Comparison of ENCODE assay signal across 11 cellular contexts in the genomic region with DNA sequence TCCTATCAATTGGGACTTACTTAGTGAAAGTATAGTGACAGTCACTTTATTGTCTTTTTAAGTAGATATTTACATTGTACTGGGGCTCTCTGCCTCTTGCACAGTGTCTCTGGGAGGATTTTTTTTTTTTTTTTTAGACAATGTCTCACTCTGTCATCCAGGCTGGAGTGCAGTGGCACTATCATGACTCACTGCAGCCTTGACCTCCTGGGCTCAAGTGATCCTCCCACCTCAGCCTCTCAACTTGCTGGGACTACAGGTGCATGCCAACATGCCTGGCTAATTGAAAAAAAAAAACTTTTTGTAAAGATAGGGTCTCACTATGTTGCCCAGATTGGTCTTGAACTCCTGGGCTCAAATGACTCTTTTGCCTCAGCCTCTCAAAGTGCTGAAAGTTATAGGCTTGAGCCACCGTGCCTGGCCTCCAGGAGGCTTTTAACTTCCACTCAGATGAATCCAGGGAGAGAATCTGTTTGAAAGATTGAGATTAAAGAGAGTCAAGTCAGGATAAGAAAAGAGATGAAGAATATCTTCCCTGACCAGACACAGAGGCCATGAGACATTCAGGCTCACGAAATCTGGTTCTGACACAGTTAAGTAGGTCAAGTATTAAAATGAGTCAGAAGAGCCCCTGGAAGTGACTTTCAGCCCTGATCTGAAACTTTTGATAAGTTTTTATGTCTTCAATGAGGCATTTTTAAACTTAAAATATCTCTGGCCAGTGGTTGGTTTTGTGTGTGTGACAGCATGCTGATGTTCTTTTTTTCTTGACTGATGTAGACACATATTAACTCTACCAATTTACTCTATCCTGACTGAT. TPM values are rescaled to one million over a fixed set of nuclear protein-coding genes. Genes with fewer than 3 reads are reported as not detected.
DNase-seq lines count a peak whose midpoint lies in the region; ATAC-seq and TF ChIP-seq lines count a peak whose summit lies in the region.
"Had no signal": no experiment of that assay in that cellular context is flagged by ENCODE, and none has a peak within 500 bp of the region (broad histone marks: within the 10 kb centered on the region; RNA-seq: fewer than 3 reads in every experiment).

No MANE protein-coding gene starts in this region.

- POLR2A ChIA-PET in CD4-positive, alpha-beta T cell (lab: Charles Lee): no interaction called here

- H3K4me3 Mint-ChIP-seq in activated T-cell treated with anti-CD3 and anti-CD28 coated beads, Interleukin-2, amount 50 U/mL, for 72 hours: peak overlapping the region; percentile 12 to 40
- H3K4me3 Mint-ChIP-seq in CD4-positive, alpha-beta T cell: no peak overlapping the region

- WGBS in spleen, 5 donors: 58 to 78% (median 69%) methylated on average over 2 of the region's 2 CpGs

- DNase-seq in GM13976 (ENCODE audit: low spot score) (peak; percentile 56), left lobe of liver (ENCODE audit: low spot score) (no peak), ecto neural progenitor cell (ENCODE audit: low spot score) (no peak), spleen (no peak)
- peak; percentile 9 to 12 for DNase-seq in activated T-cell treated with anti-CD3 and anti-CD28 coated beads, Interleukin-2, amount 50 U/mL, for 72 hours
- no peak for DNase-seq in CD4-positive, alpha-beta T cell
- DNase-seq: foreskin melanocyte, nucleus accumbens had no signal

- TF ChIP-seq POLR2A in spleen (IDR thresholded peaks at IDR 0.05): no peak

- H3K9me3 ChIP-seq in CD4-positive, alpha-beta T cell (ENCODE audit: control insufficient read depth, low read length): no peaks in the 10 kb centered on the region
- no peaks in the 10 kb centered on the region for H3K9me3 ChIP-seq in spleen

- intact Hi-C loops in CD4-positive, alpha-beta T cell (cut with DNase I, micrococcal nuclease): no loop called here
- intact Hi-C loops in spleen (cut with DNase I; ENCODE audit: low total_unique reads): no loop called here

- no peaks in the 10 kb centered on the region for H3K27me3 Mint-ChIP-seq in activated T-cell treated with anti-CD3 and anti-CD28 coated beads, Interleukin-2, amount 50 U/mL, for 72 hours (ENCODE audit: low read depth)
- no peaks in the 10 kb centered on the region for H3K27me3 Mint-ChIP-seq in CD4-positive, alpha-beta T cell

- H3K27ac Mint-ChIP-seq in activated T-cell treated with anti-CD3 and anti-CD28 coated beads, Interleukin-2, amount 50 U/mL, for 72 hours: peak overlapping the region; percentile 49
- no peak overlapping the region for H3K27ac Mint-ChIP-seq in CD4-positive, alpha-beta T cell

- H3K27ac ChIP-seq in CD4-positive, alpha-beta T cell (ENCODE audit: low read depth, low read length): no peak overlapping the region
- no peak overlapping the region for H3K27ac ChIP-seq in spleen

- H3K4me1 ChIP-seq in spleen: no peaks in the 10 kb centered on the region

- ATAC-seq in GM19395 (IDR thresholded peaks at IDR 0.05; ENCODE audit: unreplicated experiment): peak; percentile 93
- peak; percentile 86 for ATAC-seq in HG03039 (IDR thresholded peaks at IDR 0.05; ENCODE audit: unreplicated experiment)
- peak; percentile 85 to 90 for ATAC-seq in activated T-cell treated with anti-CD3 and anti-CD28 coated beads, Interleukin-2, amount 50 U/mL, for 72 hours (replicated peaks in 1 of 2)
- ATAC-seq in left lobe of liver: no peak
- ATAC-seq in CD4-positive, alpha-beta T cell (ENCODE audit: poor library complexity): no peak

- H3K9me3 Mint-ChIP-seq in activated T-cell treated with anti-CD3 and anti-CD28 coated beads, Interleukin-2, amount 50 U/mL, for 72 hours: no peaks in the 10 kb centered on the region
- H3K9me3 Mint-ChIP-seq in CD4-positive, alpha-beta T cell: no peaks in the 10 kb centered on the region

- no peaks in the 10 kb centered on the region for H3K36me3 ChIP-seq in spleen

- H3K4me1 Mint-ChIP-seq in activated T-cell treated with anti-CD3 and anti-CD28 coated beads, Interleukin-2, amount 50 U/mL, for 72 hours (ENCODE audit: low read depth): peaks cover 14% of the 10 kb centered on the region
- peaks cover 8% of the 10 kb centered on the region for H3K4me1 Mint-ChIP-seq in CD4-positive, alpha-beta T cell (ENCODE audit: low read depth)

- no peaks in the 10 kb centered on the region for H3K36me3 Mint-ChIP-seq in activated T-cell treated with anti-CD3 and anti-CD28 coated beads, Interleukin-2, amount 50 U/mL, for 72 hours (ENCODE audit: insufficient read depth in 2 of 2)
- no peaks in the 10 kb centered on the region for H3K36me3 Mint-ChIP-seq in CD4-positive, alpha-beta T cell (ENCODE audit: low read depth)

- no peak overlapping the region for H3K4me3 ChIP-seq in spleen

- no peak for TF ChIP-seq CTCF in GM13976 (IDR thresholded peaks at IDR 0.05; ENCODE audit: borderline replicate concordance, control extremely low read depth, extremely low read depth, insufficient read depth, missing control alignments)
- no peak for TF ChIP-seq CTCF in CD4-positive, alpha-beta T cell (IDR thresholded peaks at IDR 0.05)
- TF ChIP-seq CTCF in spleen (IDR thresholded peaks at IDR 0.05 in 8 of 11, conservative IDR thresholded peaks at IDR 0.05 in 3 of 11): no peak

- CTCF ChIA-PET in CD4-positive, alpha-beta T cell (lab: Charles Lee): no interaction called here

- in situ Hi-C loops in GM13976 (cut with MboI; ENCODE audit: low sequenced_read_pairs, unreplicated experiment): no loop called here

- no peaks in the 10 kb centered on the region for H3K27me3 ChIP-seq in CD4-positive, alpha-beta T cell (ENCODE audit: control insufficient read depth, insufficient read depth, low read length)
- no peaks in the 10 kb centered on the region for H3K27me3 ChIP-seq in spleen (replicated peaks in 1 of 7)

RNA-seq across cellular contexts. Expression of a gene that starts 18.3 kb away (rescaled TPM):
- total RNA-seq in activated T-cell treated with anti-CD3 and anti-CD28 coated beads, Interleukin-2, amount 50 U/mL, for 72 hours: under 1 TPM in 1 of 2 donors, not detected in 1; 0.58 TPM
- 0.10 TPM for total RNA-seq in left lobe of liver
- not detected for total RNA-seq in CD4-positive, alpha-beta T cell
- 1 to 10 TPM in 2 of 7 donors, under 1 TPM in 5; 0.22 to 2.0 (median 0.51) TPM for total RNA-seq in spleen
- under 1 TPM; 0.04 to 0.18 (median 0.06) TPM for polyA plus RNA-seq in spleen
- total RNA-seq: G401 had no signal

RNA-seq across cellular contexts. Expression of a gene that starts 32.2 kb away (rescaled TPM):
- 1 to 10 TPM; 3.0 to 9.3 TPM for total RNA-seq in activated T-cell treated with anti-CD3 and anti-CD28 coated beads, Interleukin-2, amount 50 U/mL, for 72 hours
- total RNA-seq in left lobe of liver (4.6 TPM), spleen (1 to 10 TPM; 2.4 to 8.3 (median 5.4) TPM)
- 1 to 10 TPM; 2.1 to 2.6 TPM for total RNA-seq in CD4-positive, alpha-beta T cell
- 10 to 100 TPM in 2 of 3 donors, 1 to 10 TPM in 1; 8.9 to 12.2 (median 10.5) TPM for polyA plus RNA-seq in spleen

RNA-seq across cellular contexts. Expression of a gene that starts 32.2 kb away (rescaled TPM):
- 10 to 100 TPM; 10.0 to 21.7 TPM for total RNA-seq in activated T-cell treated with anti-CD3 and anti-CD28 coated beads, Interleukin-2, amount 50 U/mL, for 72 hours
- 4.2 TPM for total RNA-seq in left lobe of liver
- 10 to 100 TPM; 13.9 to 14.1 TPM for total RNA-seq in CD4-positive, alpha-beta T cell
- 10 to 100 TPM; 12.5 to 24.0 (median 15.6) TPM for total RNA-seq in spleen
- polyA plus RNA-seq in spleen: 1 to 10 TPM; 6.5 to 9.0 (median 7.2) TPM

Comparison
In these comparisons a context has a peak if more than half of its experiments do, and no peak if none do; other contexts are left out.
1. DNase-seq: peak in GM13976 (single experiment) and activated T-cell treated with anti-CD3 and anti-CD28 coated beads, Interleukin-2, amount 50 U/mL, for 72 hours (2 of 2); none in left lobe of liver (single experiment), CD4-positive, alpha-beta T cell (0 of 10), ecto neural progenitor cell (single experiment) and spleen (single experiment).
2. ATAC-seq: peak in GM19395 (single experiment), HG03039 (single experiment) and activated T-cell treated with anti-CD3 and anti-CD28 coated beads, Interleukin-2, amount 50 U/mL, for 72 hours (2 of 2); none in left lobe of liver (single experiment) and CD4-positive, alpha-beta T cell (single experiment).